Comparison of ENCODE assay signal across 29 cellular contexts in the genomic region with DNA sequence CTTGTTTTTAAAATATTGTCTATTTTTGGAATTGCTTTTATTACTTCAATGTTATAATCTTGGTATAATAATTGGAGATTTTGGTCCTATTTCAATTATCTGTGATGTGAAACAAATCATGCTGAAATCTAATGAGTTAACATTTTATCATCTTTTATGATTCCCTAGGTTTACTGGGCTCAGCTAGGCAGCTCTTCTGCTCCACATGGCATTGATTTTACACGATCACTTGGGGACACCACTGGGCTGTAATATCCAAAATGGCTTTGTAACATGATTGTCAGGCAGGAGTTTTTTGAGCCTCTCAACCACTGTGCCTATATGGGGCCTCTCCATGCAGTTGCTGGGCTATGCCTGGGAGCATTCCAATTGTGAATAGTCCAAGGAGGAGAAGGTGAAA.
"Had no signal": no experiment of that assay in that cellular context is flagged by ENCODE, and none has a peak within 500 bp of the region (broad histone marks: within the 10 kb centered on the region; RNA-seq: fewer than 3 reads in every experiment).

No MANE protein-coding gene starts in this region.

- H3K27ac ChIP-seq: stomach, suprapubic skin, testis, thoracic aorta, thyroid gland, tibial artery, tibial nerve, transverse colon, upper lobe of left lung, upper lobe of right lung, uterus, vagina had no signal

- H3K27ac Mint-ChIP-seq: stimulated activated effector memory CD8-positive, alpha-beta T cell treated with anti-CD3 and anti-CD28 coated beads, Interleukin-12 subunit alpha, Interleukin-12 subunit beta, amount 100 ng/mL, for 72 hours; stimulated activated memory B cell treated with anti-CD40 and anti-IgM and Interleukin-4, amounts not matched to agents 10 μg/mL and 1 μg/mL and 100 μg/mL, for 72 hours; stimulated activated naive B cell treated with anti-CD40 and anti-IgM and Interleukin-4, amounts not matched to agents 10 μg/mL and 1 μg/mL and 100 μg/mL, for 72 hours; stimulated activated naive CD8-positive, alpha-beta T cell treated with anti-CD3 and anti-CD28 coated beads, Interleukin-15, amount 100 ng/mL, for 72 hours; stimulated activated naive CD8-positive, alpha-beta T cell treated with anti-CD3 and anti-CD28 coated beads, Interleukin-15, Interleukin-2, amounts not matched to agents 100 ng/mL and 50 ng/mL, for 24 hours; type B pancreatic cell had no signal

- FAIRE-seq: urothelium cell line had no signal

- H3K9me3 ChIP-seq: stomach, suprapubic skin, testis, thoracic aorta, thyroid gland, tibial artery, tibial nerve, transverse colon, upper lobe of left lung, upper lobe of right lung, uterus, vagina had no signal

- DNase-seq: stimulated activated CD4-positive, alpha-beta T cell treated with anti-CD3 and anti-CD28 coated beads, Interleukin-2, amount 100 ng/mL, for 48 hours; stimulated activated CD4-positive, alpha-beta T cell treated with anti-CD3 and anti-CD28 coated beads, Interleukin-4, amount 100 ng/mL, for 1 hour; stimulated activated CD4-positive, alpha-beta T cell treated with anti-CD3 and anti-CD28 coated beads, Interleukin-4, amount 100 ng/mL, for 24 hours; stimulated activated CD4-positive, alpha-beta T cell treated with anti-CD3 and anti-CD28 coated beads, Interleukin-4, amount 100 ng/mL, for 4 hours; stimulated activated CD8-positive, alpha-beta memory T cell treated with anti-CD3 and anti-CD28 coated beads, Interleukin-4, amount 100 ng/mL, for 48 hours; stimulated activated naive B cell treated with anti-CD40 and anti-IgM and Interleukin-4, amounts not matched to agents 10 μg/mL and 1 μg/mL and 100 μg/mL, for 72 hours; stimulated activated naive CD4-positive, alpha-beta T cell; stimulated activated naive CD4-positive, alpha-beta T cell treated with Interleukin-2 at 50 U/mL for 16 hours; stimulated activated naive CD8-positive, alpha-beta T cell treated with anti-CD3 and anti-CD28 coated beads, Interleukin-15, amount 100 ng/mL, for 72 hours; stimulated activated naive CD8-positive, alpha-beta T cell treated with anti-CD3 and anti-CD28 coated beads, Interleukin-15, Interleukin-2, amounts not matched to agents 100 U/mL and 50 U/mL, for 24 hours; stomach; substantia nigra; testis; thyroid gland; tibial artery; transverse colon; trophoblast cell; upper lobe of left lung; upper lobe of right lung; uterus had no signal

- ATAC-seq: stimulated activated effector memory CD8-positive, alpha-beta T cell treated with anti-CD3 and anti-CD28 coated beads, Interleukin-12 subunit alpha, Interleukin-12 subunit beta, amount 100 ng/mL, for 72 hours; stimulated activated memory B cell treated with anti-CD40 and anti-IgM and Interleukin-4, amounts not matched to agents 10 μg/mL and 1 μg/mL and 100 μg/mL, for 72 hours; stimulated activated naive B cell treated with anti-CD40 and anti-IgM and Interleukin-4, amounts not matched to agents 10 μg/mL and 1 μg/mL and 100 μg/mL, for 72 hours; stimulated activated naive CD8-positive, alpha-beta T cell treated with anti-CD3 and anti-CD28 coated beads, Interleukin-15, amount 100 ng/mL, for 72 hours; stimulated activated naive CD8-positive, alpha-beta T cell treated with anti-CD3 and anti-CD28 coated beads, Interleukin-15, Interleukin-2, amounts not matched to agents 100 U/mL and 50 U/mL, for 24 hours; upper lobe of right lung had no signal

- H3K36me3 ChIP-seq: stomach, suprapubic skin, thoracic aorta, thyroid gland, tibial artery, tibial nerve, transverse colon, upper lobe of left lung, upper lobe of right lung, uterus, vagina had no signal

- H3K4me3 Mint-ChIP-seq: stimulated activated effector memory CD8-positive, alpha-beta T cell treated with anti-CD3 and anti-CD28 coated beads, Interleukin-12 subunit alpha, Interleukin-12 subunit beta, amount 100 ng/mL, for 72 hours; stimulated activated memory B cell treated with anti-CD40 and anti-IgM and Interleukin-4, amounts not matched to agents 10 μg/mL and 1 μg/mL and 100 μg/mL, for 72 hours; stimulated activated naive B cell treated with anti-CD40 and anti-IgM and Interleukin-4, amounts not matched to agents 10 μg/mL and 1 μg/mL and 100 μg/mL, for 72 hours; stimulated activated naive CD8-positive, alpha-beta T cell treated with anti-CD3 and anti-CD28 coated beads, Interleukin-15, amount 100 ng/mL, for 72 hours; stimulated activated naive CD8-positive, alpha-beta T cell treated with anti-CD3 and anti-CD28 coated beads, Interleukin-15, Interleukin-2, amounts not matched to agents 100 ng/mL and 50 ng/mL, for 24 hours; type B pancreatic cell had no signal

- H3K4me1 ChIP-seq: stomach, suprapubic skin, testis, thyroid gland, tibial artery, transverse colon, upper lobe of right lung, uterus, vagina had no signal

- H3K9me3 Mint-ChIP-seq: stimulated activated naive B cell treated with anti-CD40 and anti-IgM and Interleukin-4, amounts not matched to agents 10 μg/mL and 1 μg/mL and 100 μg/mL, for 72 hours; stimulated activated naive CD8-positive, alpha-beta T cell treated with anti-CD3 and anti-CD28 coated beads, Interleukin-15, amount 100 ng/mL, for 72 hours; stimulated activated naive CD8-positive, alpha-beta T cell treated with anti-CD3 and anti-CD28 coated beads, Interleukin-15, Interleukin-2, amounts not matched to agents 100 ng/mL and 50 ng/mL, for 24 hours; type B pancreatic cell had no signal

- H3K27me3 ChIP-seq: stomach, suprapubic skin, testis, thyroid gland, tibial artery, tibial nerve, transverse colon, upper lobe of left lung, upper lobe of right lung, uterus, vagina had no signal

- H3K27me3 Mint-ChIP-seq: stimulated activated naive B cell treated with anti-CD40 and anti-IgM and Interleukin-4, amounts not matched to agents 10 μg/mL and 1 μg/mL and 100 μg/mL, for 72 hours; stimulated activated naive CD8-positive, alpha-beta T cell treated with anti-CD3 and anti-CD28 coated beads, Interleukin-15, amount 100 ng/mL, for 72 hours; stimulated activated naive CD8-positive, alpha-beta T cell treated with anti-CD3 and anti-CD28 coated beads, Interleukin-15, Interleukin-2, amounts not matched to agents 100 ng/mL and 50 ng/mL, for 24 hours; type B pancreatic cell had no signal

- H3K4me1 Mint-ChIP-seq: stimulated activated effector memory CD8-positive, alpha-beta T cell treated with anti-CD3 and anti-CD28 coated beads, Interleukin-12 subunit alpha, Interleukin-12 subunit beta, amount 100 ng/mL, for 72 hours; stimulated activated memory B cell treated with anti-CD40 and anti-IgM and Interleukin-4, amounts not matched to agents 10 μg/mL and 1 μg/mL and 100 μg/mL, for 72 hours; stimulated activated naive B cell treated with anti-CD40 and anti-IgM and Interleukin-4, amounts not matched to agents 10 μg/mL and 1 μg/mL and 100 μg/mL, for 72 hours; stimulated activated naive CD8-positive, alpha-beta T cell treated with anti-CD3 and anti-CD28 coated beads, Interleukin-15, amount 100 ng/mL, for 72 hours had no signal

- H3K36me3 Mint-ChIP-seq: stimulated activated effector memory CD8-positive, alpha-beta T cell treated with anti-CD3 and anti-CD28 coated beads, Interleukin-12 subunit alpha, Interleukin-12 subunit beta, amount 100 ng/mL, for 72 hours; stimulated activated memory B cell treated with anti-CD40 and anti-IgM and Interleukin-4, amounts not matched to agents 10 μg/mL and 1 μg/mL and 100 μg/mL, for 72 hours; stimulated activated naive B cell treated with anti-CD40 and anti-IgM and Interleukin-4, amounts not matched to agents 10 μg/mL and 1 μg/mL and 100 μg/mL, for 72 hours; type B pancreatic cell had no signal

- H3K4me3 ChIP-seq: stomach, suprapubic skin, testis, thoracic aorta, thyroid gland, tibial artery, tibial nerve, transverse colon, upper lobe of left lung, upper lobe of right lung, uterus, vagina had no signal
